Comparison of ENCODE assay signal across 18 cellular contexts in genomic region chr3:155843569-155843968, GRCh38.
"Had no signal": no experiment of that assay in that cellular context is flagged by ENCODE, and none has a peak within 500 bp of the region (broad histone marks: within the 10 kb centered on the region; RNA-seq: fewer than 3 reads in every experiment).

No MANE protein-coding gene starts in this region.

- H3K27ac Mint-ChIP-seq: activated CD4-positive, alpha-beta memory T cell treated with anti-CD3 and anti-CD28 coated beads for 36 hours; activated naive CD8-positive, alpha-beta T cell treated with anti-CD3 and anti-CD28 coated beads for 36 hours; dendritic cell treated with granulocyte-macrophage colony-stimulating factor and Interleukin-4, amounts not matched to agents 40 ng/mL and 50 ng/mL, for 4 days had no signal

- ATAC-seq: activated T-cell treated with anti-CD3 and anti-CD28 coated beads, Interleukin-2, amount 50 U/mL, for 72 hours; esophagus mucosa; left colon; mucosa of descending colon; naive thymus-derived CD8-positive, alpha-beta T cell had no signal

- DNase-seq: activated CD4-positive, alpha-beta memory T cell treated with anti-CD3 and anti-CD28 coated beads for 36 hours; activated CD4-positive, alpha-beta T cell treated with anti-CD3 and anti-CD28 coated beads for 1 hour; activated gamma-delta T cell treated with Interleukin-2 at 50 U/mL for 16 hours; activated naive CD8-positive, alpha-beta T cell treated with anti-CD3 and anti-CD28 coated beads for 36 hours; activated T-cell treated with anti-CD3 and anti-CD28 coated beads, Interleukin-2, amount 50 U/mL, for 72 hours; brain microvascular endothelial cell; glutamatergic neuron; left colon; mucosa of descending colon; naive thymus-derived CD8-positive, alpha-beta T cell; posterior cingulate gyrus; stomach had no signal

- H3K27ac ChIP-seq: brain microvascular endothelial cell, neutrophil, skin epidermis, stomach, thoracic aorta had no signal

- H3K4me3 ChIP-seq: lung, mucosa of descending colon, skin epidermis, stomach, thoracic aorta had no signal

- H3K27me3 Mint-ChIP-seq: activated CD4-positive, alpha-beta memory T cell treated with anti-CD3 and anti-CD28 coated beads for 36 hours; activated naive CD8-positive, alpha-beta T cell treated with anti-CD3 and anti-CD28 coated beads for 36 hours; dendritic cell treated with granulocyte-macrophage colony-stimulating factor and Interleukin-4, amounts not matched to agents 40 ng/mL and 50 ng/mL, for 4 days; naive thymus-derived CD8-positive, alpha-beta T cell had no signal

- H3K27me3 ChIP-seq: brain microvascular endothelial cell, neutrophil, stomach had no signal

- H3K9me3 ChIP-seq: mucosa of descending colon, neutrophil, stomach, thoracic aorta had no signal

- H3K4me3 Mint-ChIP-seq: activated CD4-positive, alpha-beta memory T cell treated with anti-CD3 and anti-CD28 coated beads for 36 hours; activated naive CD8-positive, alpha-beta T cell treated with anti-CD3 and anti-CD28 coated beads for 36 hours; dendritic cell treated with granulocyte-macrophage colony-stimulating factor and Interleukin-4, amounts not matched to agents 40 ng/mL and 50 ng/mL, for 4 days; naive thymus-derived CD8-positive, alpha-beta T cell had no signal

- H3K36me3 ChIP-seq: brain microvascular endothelial cell, neutrophil had no signal

- H3K9me3 Mint-ChIP-seq: activated CD4-positive, alpha-beta memory T cell treated with anti-CD3 and anti-CD28 coated beads for 36 hours; activated naive CD8-positive, alpha-beta T cell treated with anti-CD3 and anti-CD28 coated beads for 36 hours; activated T-cell treated with anti-CD3 and anti-CD28 coated beads, Interleukin-2, amount 50 U/mL, for 72 hours; dendritic cell treated with granulocyte-macrophage colony-stimulating factor and Interleukin-4, amounts not matched to agents 40 ng/mL and 50 ng/mL, for 4 days; naive thymus-derived CD8-positive, alpha-beta T cell had no signal
